1 cellular context compared by ENCODE assay signal in genomic region chr15:65792130-65792987, GRCh38.
TF ChIP-seq lines count a peak whose summit lies in the region.

Gene DENND4A (minus strand): TSS chr15:65792293. CDS start chr15:65756450, 35,843 bp downstream.

TF ChIP-seq in HCT116, 20 proteins besides CTCF, POLR2A, EP300 and RAD21 (continued from another document):
- TF ChIP-seq FOSL1 (IDR thresholded peaks at IDR 0.05; ENCODE audit: low read depth) (peak; percentile 85), CEBPB (IDR thresholded peaks at IDR 0.05; ENCODE audit: low read depth) (no peak), MAX (IDR thresholded peaks at IDR 0.05) (peak; percentile 72), JUND (IDR thresholded peaks at IDR 0.05) (no peak), SP1 (IDR thresholded peaks at IDR 0.05; ENCODE audit: low read depth) (peak; percentile 98), ZFX (IDR thresholded peaks at IDR 0.05) (no peak; the same call in 1 of the 2 replicates), SRF (IDR thresholded peaks at IDR 0.05; ENCODE audit: low read depth) (no peak), EGR1 (IDR thresholded peaks at IDR 0.05; ENCODE audit: low read depth) (peak; percentile 96)
TF ChIP-seq in HCT116: peak in this region for 8.
